In the genomic region with DNA sequence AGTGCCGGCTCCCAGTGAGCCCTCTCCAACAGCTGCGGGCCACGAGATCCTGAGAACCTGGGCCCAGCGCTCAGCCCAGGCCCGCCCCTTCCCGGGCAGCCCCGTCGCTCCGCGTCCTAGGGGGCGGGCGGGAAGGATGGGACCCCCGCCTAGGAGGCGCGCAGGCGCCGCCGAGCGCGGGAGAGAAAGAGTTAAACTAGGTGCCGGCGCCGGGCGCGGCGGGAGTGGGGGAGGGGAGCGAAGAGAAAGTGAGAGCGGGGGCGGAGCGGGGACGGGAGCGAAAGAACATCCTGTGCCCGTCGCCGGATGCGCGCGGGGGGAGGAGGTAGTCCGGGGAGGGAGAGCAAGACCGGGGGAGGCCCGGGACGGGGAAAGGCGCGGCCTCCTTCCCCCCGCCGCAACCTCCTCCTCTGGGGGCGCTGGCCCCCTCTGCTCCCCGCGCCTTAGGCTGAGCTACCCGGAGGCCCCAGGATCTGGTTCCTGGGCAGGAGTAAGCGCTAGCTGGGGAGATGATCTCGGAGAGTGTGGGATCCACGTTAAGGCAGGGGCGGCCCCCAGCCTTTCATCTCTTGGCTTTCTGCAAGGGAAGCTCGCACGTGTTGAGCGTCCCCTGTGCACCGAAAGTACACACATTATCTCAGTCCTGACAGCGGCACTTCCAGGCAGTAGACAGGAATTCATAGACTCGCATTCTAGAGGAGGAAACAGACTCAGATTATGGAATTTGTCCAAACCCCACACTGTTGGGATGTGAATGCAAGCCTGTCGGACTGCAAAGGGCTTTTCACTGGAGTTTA, we compare ENCODE assay signal across 1 cellular context.
A peak's percentile ranks its signal among the peaks of the same experiment; 100 is the strongest.
TF ChIP-seq lines count a peak whose summit lies in the region.

No MANE protein-coding gene starts in this region.

TF ChIP-seq in HEK293, 187 proteins besides CTCF, POLR2A, EP300 and RAD21 (continued from another document and continues in another):
- TF ChIP-seq, protein P1, sequence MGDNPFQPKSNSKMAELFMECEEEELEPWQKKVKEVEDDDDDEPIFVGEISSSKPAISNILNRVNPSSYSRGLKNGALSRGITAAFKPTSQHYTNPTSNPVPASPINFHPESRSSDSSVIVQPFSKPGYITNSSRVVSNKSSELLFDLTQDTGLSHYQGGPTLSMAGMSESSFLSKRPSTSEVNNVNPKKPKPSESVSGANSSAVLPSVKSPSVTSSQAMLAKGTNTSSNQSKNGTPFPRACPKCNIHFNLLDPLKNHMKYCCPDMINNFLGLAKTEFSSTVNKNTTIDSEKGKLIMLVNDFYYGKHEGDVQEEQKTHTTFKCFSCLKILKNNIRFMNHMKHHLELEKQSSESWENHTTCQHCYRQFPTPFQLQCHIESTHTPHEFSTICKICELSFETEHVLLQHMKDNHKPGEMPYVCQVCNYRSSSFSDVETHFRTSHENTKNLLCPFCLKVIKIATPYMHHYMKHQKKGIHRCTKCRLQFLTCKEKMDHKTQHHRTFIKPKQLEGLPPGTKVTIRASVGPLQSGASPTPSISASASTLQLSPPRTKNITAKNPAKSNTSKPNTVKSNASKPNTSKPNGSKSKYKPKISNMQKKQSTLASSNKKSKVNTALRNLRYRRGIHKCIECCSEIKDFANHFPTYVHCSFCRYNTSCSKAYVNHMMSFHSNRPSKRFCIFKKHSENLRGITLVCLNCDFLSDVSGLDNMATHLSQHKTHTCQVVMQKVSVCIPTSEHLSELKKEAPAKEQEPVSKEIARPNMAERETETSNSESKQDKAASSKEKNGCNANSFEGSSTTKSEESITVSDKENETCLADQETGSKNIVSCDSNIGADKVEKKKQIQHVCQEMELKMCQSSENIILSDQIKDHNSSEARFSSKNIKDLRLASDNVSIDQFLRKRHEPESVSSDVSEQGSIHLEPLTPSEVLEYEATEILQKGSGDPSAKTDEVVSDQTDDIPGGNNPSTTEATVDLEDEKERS (tag by site-specific recombination; IDR thresholded peaks at IDR 0.05): no peak
- no peak for TF ChIP-seq ZBTB7A (tag by site-specific recombination; IDR thresholded peaks at IDR 0.05; ENCODE audit: low read depth)
- no peak for TF ChIP-seq ZNF623 (tag by site-specific recombination; IDR thresholded peaks at IDR 0.05)
- TF ChIP-seq ZBTB20 (tag by site-specific recombination; IDR thresholded peaks at IDR 0.05): peak; percentile 91
- TF ChIP-seq ZNF416 (tag by site-specific recombination; IDR thresholded peaks at IDR 0.05): no peak
- TF ChIP-seq ZNF837 (tag by site-specific recombination; IDR thresholded peaks at IDR 0.05): peak; percentile 80; the same call in 1 of the 2 replicates
- TF ChIP-seq, protein P2, sequence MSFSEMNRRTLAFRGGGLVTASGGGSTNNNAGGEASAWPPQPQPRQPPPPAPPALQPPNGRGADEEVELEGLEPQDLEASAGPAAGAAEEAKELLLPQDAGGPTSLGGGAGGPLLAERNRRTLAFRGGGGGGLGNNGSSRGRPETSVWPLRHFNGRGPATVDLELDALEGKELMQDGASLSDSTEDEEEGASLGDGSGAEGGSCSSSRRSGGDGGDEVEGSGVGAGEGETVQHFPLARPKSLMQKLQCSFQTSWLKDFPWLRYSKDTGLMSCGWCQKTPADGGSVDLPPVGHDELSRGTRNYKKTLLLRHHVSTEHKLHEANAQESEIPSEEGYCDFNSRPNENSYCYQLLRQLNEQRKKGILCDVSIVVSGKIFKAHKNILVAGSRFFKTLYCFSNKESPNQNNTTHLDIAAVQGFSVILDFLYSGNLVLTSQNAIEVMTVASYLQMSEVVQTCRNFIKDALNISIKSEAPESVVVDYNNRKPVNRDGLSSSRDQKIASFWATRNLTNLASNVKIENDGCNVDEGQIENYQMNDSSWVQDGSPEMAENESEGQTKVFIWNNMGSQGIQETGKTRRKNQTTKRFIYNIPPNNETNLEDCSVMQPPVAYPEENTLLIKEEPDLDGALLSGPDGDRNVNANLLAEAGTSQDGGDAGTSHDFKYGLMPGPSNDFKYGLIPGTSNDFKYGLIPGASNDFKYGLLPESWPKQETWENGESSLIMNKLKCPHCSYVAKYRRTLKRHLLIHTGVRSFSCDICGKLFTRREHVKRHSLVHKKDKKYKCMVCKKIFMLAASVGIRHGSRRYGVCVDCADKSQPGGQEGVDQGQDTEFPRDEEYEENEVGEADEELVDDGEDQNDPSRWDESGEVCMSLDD (tag by site-specific recombination; IDR thresholded peaks at IDR 0.05): peak; percentile 82
- TF ChIP-seq ZNF138 (tag by site-specific recombination; IDR thresholded peaks at IDR 0.05; ENCODE audit: borderline replicate concordance): no peak
- TF ChIP-seq, protein P3, sequence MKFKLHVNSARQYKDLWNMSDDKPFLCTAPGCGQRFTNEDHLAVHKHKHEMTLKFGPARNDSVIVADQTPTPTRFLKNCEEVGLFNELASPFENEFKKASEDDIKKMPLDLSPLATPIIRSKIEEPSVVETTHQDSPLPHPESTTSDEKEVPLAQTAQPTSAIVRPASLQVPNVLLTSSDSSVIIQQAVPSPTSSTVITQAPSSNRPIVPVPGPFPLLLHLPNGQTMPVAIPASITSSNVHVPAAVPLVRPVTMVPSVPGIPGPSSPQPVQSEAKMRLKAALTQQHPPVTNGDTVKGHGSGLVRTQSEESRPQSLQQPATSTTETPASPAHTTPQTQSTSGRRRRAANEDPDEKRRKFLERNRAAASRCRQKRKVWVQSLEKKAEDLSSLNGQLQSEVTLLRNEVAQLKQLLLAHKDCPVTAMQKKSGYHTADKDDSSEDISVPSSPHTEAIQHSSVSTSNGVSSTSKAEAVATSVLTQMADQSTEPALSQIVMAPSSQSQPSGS (tag by site-specific recombination; IDR thresholded peaks at IDR 0.05; ENCODE audit: low read depth): no peak
- TF ChIP-seq, protein P4, sequence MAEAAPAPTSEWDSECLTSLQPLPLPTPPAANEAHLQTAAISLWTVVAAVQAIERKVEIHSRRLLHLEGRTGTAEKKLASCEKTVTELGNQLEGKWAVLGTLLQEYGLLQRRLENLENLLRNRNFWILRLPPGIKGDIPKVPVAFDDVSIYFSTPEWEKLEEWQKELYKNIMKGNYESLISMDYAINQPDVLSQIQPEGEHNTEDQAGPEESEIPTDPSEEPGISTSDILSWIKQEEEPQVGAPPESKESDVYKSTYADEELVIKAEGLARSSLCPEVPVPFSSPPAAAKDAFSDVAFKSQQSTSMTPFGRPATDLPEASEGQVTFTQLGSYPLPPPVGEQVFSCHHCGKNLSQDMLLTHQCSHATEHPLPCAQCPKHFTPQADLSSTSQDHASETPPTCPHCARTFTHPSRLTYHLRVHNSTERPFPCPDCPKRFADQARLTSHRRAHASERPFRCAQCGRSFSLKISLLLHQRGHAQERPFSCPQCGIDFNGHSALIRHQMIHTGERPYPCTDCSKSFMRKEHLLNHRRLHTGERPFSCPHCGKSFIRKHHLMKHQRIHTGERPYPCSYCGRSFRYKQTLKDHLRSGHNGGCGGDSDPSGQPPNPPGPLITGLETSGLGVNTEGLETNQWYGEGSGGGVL (tag by site-specific recombination; IDR thresholded peaks at IDR 0.05): peak; percentile 100
- no peak for TF ChIP-seq ZNF146 (tag by site-specific recombination; IDR thresholded peaks at IDR 0.05)
- TF ChIP-seq, protein P5, sequence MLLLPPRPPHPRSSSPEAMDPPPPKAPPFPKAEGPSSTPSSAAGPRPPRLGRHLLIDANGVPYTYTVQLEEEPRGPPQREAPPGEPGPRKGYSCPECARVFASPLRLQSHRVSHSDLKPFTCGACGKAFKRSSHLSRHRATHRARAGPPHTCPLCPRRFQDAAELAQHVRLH (tag by site-specific recombination; IDR thresholded peaks at IDR 0.05): 0 out of 2 replicates have a peak, but pooled peaks have one; percentile 33
- no peak for TF ChIP-seq ZNF830 (tag by site-specific recombination; IDR thresholded peaks at IDR 0.05; ENCODE audit: low read depth)
- TF ChIP-seq ZNF341 (tag by site-specific recombination; IDR thresholded peaks at IDR 0.05; ENCODE audit: low read depth): peak; percentile 98
- no peak for TF ChIP-seq ZNF658 (tag by site-specific recombination; IDR thresholded peaks at IDR 0.05)
- no peak for TF ChIP-seq GLI2 (tag by site-specific recombination; IDR thresholded peaks at IDR 0.05; ENCODE audit: borderline replicate concordance, low read depth)
- peak; percentile 93 for TF ChIP-seq ZBTB48 (tag by site-specific recombination; IDR thresholded peaks at IDR 0.05)
- no peak for TF ChIP-seq ZNF23 (tag by site-specific recombination; IDR thresholded peaks at IDR 0.05; ENCODE audit: borderline replicate concordance)
- peak; percentile 94 for TF ChIP-seq KLF8 (tag by site-specific recombination; IDR thresholded peaks at IDR 0.05)
- TF ChIP-seq WT1 (tag by site-specific recombination; IDR thresholded peaks at IDR 0.05): peak; percentile 68; the same call in 1 of the 2 replicates
- TF ChIP-seq TRIM28 (IDR thresholded peaks at IDR 0.05; ENCODE audit: borderline replicate concordance, low read length): no peak
- TF ChIP-seq ZNF223 (tag by site-specific recombination; IDR thresholded peaks at IDR 0.05): no peak; the same call in 1 of the 2 replicates
- TF ChIP-seq, protein P6, sequence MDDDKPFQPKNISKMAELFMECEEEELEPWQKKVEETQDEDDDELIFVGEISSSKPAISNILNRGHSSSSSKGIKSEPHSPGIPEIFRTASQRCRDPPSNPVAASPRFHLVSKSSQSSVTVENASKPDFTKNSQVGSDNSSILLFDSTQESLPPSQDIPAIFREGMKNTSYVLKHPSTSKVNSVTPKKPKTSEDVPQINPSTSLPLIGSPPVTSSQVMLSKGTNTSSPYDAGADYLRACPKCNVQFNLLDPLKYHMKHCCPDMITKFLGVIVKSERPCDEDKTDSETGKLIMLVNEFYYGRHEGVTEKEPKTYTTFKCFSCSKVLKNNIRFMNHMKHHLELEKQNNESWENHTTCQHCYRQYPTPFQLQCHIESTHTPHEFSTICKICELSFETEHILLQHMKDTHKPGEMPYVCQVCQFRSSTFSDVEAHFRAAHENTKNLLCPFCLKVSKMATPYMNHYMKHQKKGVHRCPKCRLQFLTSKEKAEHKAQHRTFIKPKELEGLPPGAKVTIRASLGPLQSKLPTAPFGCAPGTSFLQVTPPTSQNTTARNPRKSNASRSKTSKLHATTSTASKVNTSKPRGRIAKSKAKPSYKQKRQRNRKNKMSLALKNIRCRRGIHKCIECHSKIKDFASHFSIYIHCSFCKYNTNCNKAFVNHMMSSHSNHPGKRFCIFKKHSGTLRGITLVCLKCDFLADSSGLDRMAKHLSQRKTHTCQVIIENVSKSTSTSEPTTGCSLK (tag by site-specific recombination; IDR thresholded peaks at IDR 0.05): no peak
- TF ChIP-seq ZNF626 (tag by site-specific recombination; IDR thresholded peaks at IDR 0.05): no peak
- no peak for TF ChIP-seq ZNF768 (tag by site-specific recombination; IDR thresholded peaks at IDR 0.05)
- TF ChIP-seq ZNF175 (tag by site-specific recombination; IDR thresholded peaks at IDR 0.05): no peak
- peak; percentile 65; the same call in 1 of the 2 replicates for TF ChIP-seq KLF10 (tag by site-specific recombination; IDR thresholded peaks at IDR 0.05)
- TF ChIP-seq ZNF549 (tag by site-specific recombination; IDR thresholded peaks at IDR 0.05): no peak
- TF ChIP-seq ZNF558 (tag by site-specific recombination; IDR thresholded peaks at IDR 0.05): no peak
- no peak for TF ChIP-seq REPIN1 (tag by site-specific recombination; IDR thresholded peaks at IDR 0.05; ENCODE audit: low read depth)
- TF ChIP-seq ZNF664 (tag by site-specific recombination; IDR thresholded peaks at IDR 0.05): no peak
- TF ChIP-seq, protein P7, sequence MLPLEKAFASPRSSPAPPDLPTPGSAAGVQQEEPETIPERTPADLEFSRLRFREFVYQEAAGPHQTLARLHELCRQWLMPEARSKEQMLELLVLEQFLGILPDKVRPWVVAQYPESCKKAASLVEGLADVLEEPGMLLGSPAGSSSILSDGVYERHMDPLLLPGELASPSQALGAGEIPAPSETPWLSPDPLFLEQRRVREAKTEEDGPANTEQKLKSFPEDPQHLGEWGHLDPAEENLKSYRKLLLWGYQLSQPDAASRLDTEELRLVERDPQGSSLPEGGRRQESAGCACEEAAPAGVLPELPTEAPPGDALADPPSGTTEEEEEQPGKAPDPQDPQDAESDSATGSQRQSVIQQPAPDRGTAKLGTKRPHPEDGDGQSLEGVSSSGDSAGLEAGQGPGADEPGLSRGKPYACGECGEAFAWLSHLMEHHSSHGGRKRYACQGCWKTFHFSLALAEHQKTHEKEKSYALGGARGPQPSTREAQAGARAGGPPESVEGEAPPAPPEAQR (tag by site-specific recombination; IDR thresholded peaks at IDR 0.05): 0 out of 2 replicates have a peak, but pooled peaks have one; percentile 15
- TF ChIP-seq ZNF571 (tag by site-specific recombination; IDR thresholded peaks at IDR 0.05): no peak
- TF ChIP-seq, protein P8, sequence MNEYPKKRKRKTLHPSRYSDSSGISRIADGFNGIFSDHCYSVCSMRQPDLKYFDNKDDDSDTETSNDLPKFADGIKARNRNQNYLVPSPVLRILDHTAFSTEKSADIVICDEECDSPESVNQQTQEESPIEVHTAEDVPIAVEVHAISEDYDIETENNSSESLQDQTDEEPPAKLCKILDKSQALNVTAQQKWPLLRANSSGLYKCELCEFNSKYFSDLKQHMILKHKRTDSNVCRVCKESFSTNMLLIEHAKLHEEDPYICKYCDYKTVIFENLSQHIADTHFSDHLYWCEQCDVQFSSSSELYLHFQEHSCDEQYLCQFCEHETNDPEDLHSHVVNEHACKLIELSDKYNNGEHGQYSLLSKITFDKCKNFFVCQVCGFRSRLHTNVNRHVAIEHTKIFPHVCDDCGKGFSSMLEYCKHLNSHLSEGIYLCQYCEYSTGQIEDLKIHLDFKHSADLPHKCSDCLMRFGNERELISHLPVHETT (tag by site-specific recombination; IDR thresholded peaks at IDR 0.05): peak; percentile 68
- TF ChIP-seq, protein P9, sequence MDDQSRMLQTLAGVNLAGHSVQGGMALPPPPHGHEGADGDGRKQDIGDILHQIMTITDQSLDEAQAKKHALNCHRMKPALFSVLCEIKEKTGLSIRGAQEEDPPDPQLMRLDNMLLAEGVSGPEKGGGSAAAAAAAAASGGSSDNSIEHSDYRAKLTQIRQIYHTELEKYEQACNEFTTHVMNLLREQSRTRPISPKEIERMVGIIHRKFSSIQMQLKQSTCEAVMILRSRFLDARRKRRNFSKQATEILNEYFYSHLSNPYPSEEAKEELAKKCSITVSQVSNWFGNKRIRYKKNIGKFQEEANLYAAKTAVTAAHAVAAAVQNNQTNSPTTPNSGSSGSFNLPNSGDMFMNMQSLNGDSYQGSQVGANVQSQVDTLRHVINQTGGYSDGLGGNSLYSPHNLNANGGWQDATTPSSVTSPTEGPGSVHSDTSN (CRISPR knock-in tag; IDR thresholded peaks at IDR 0.05): 0 out of 2 replicates have a peak, but pooled peaks have one; percentile 52
- TF ChIP-seq, protein P10, sequence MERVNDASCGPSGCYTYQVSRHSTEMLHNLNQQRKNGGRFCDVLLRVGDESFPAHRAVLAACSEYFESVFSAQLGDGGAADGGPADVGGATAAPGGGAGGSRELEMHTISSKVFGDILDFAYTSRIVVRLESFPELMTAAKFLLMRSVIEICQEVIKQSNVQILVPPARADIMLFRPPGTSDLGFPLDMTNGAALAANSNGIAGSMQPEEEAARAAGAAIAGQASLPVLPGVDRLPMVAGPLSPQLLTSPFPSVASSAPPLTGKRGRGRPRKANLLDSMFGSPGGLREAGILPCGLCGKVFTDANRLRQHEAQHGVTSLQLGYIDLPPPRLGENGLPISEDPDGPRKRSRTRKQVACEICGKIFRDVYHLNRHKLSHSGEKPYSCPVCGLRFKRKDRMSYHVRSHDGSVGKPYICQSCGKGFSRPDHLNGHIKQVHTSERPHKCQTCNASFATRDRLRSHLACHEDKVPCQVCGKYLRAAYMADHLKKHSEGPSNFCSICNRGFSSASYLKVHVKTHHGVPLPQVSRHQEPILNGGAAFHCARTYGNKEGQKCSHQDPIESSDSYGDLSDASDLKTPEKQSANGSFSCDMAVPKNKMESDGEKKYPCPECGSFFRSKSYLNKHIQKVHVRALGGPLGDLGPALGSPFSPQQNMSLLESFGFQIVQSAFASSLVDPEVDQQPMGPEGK (tag by site-specific recombination; IDR thresholded peaks at IDR 0.05): peak; percentile 98
- no peak for TF ChIP-seq ZNF660 (tag by site-specific recombination; IDR thresholded peaks at IDR 0.05)
- no peak for TF ChIP-seq ZFP3 (tag by site-specific recombination; IDR thresholded peaks at IDR 0.05; ENCODE audit: low read depth)
- 0 out of 2 replicates have a peak, but pooled peaks have one; percentile 10 for TF ChIP-seq GLI4 (tag by site-specific recombination; IDR thresholded peaks at IDR 0.05)
